Comparison of ENCODE assay signal across 22 cellular contexts in the genomic region with DNA sequence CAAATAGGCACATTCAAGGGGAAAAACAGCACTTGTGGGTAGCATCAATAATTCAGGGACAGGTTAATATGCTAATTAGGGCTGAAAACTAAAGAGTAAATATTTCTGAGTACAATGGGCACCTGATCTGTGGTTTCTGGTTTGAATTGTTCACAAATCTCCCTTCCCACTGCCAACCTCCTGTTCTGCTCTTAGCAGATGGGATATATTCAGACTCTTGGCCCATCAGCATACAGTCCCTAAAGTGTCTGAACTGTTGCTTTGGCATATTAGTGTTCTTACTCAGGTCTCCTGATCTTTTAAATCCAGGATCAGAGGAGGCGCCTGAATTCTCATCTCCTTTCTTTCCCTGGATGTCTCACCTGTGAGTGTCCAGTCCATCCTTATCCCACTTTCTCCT. TPM values are rescaled to one million over a fixed set of nuclear protein-coding genes. Genes with fewer than 3 reads are reported as not detected.
DNase-seq lines count a peak whose midpoint lies in the region; ATAC-seq and TF ChIP-seq lines count a peak whose summit lies in the region.
"Had no signal": no experiment of that assay in that cellular context is flagged by ENCODE, and none has a peak within 500 bp of the region (broad histone marks: within the 10 kb centered on the region; RNA-seq: fewer than 3 reads in every experiment).

No MANE protein-coding gene starts in this region.

- H3K9me3 Mint-ChIP-seq in GM23338 = no peaks in the 10 kb centered on the region
- H3K9me3 Mint-ChIP-seq: CD4-positive, CD25-positive, alpha-beta regulatory T cell had no signal

- H3K36me3 Mint-ChIP-seq in GM23338 (ENCODE audit: low read depth) = no peaks in the 10 kb centered on the region
- H3K36me3 Mint-ChIP-seq: CD4-positive, CD25-positive, alpha-beta regulatory T cell had no signal

- H3K27ac ChIP-seq in GM23338 (ENCODE audit: low read depth) = no peak overlapping the region
- H3K27ac ChIP-seq: BLaER1 had no signal

- no peak for TF ChIP-seq CTCF in GM23338 (conservative IDR thresholded peaks at IDR 0.05; ENCODE audit: low read depth in 2 of 2)

- H3K79me2 ChIP-seq in GM23338 (replicated peaks; ENCODE audit: insufficient read depth) = no peaks in the 10 kb centered on the region

- ATAC-seq in HG02610 (IDR thresholded peaks at IDR 0.05; ENCODE audit: unreplicated experiment) = peak; percentile 8
- ATAC-seq in GM23338 = no peak
- ATAC-seq: HCT116, HepG2, Panc1 had no signal

- no peaks in the 10 kb centered on the region for H3K36me3 ChIP-seq in GM23338 (ENCODE audit: insufficient read depth)
- H3K36me3 ChIP-seq: BLaER1 had no signal

- H3K4me3 Mint-ChIP-seq in GM23338 = no peak overlapping the region
- H3K4me3 Mint-ChIP-seq: CD4-positive, CD25-positive, alpha-beta regulatory T cell had no signal

- H3K4me1 Mint-ChIP-seq in GM23338 = no peaks in the 10 kb centered on the region

- no peaks in the 10 kb centered on the region for H3K9me2 ChIP-seq in GM23338 (ENCODE audit: insufficient read depth)

- H3K27ac Mint-ChIP-seq in GM23338 = no peak overlapping the region
- H3K27ac Mint-ChIP-seq: CD4-positive, CD25-positive, alpha-beta regulatory T cell had no signal

- H4K20me1 ChIP-seq in GM23338 (replicated peaks; ENCODE audit: insufficient read depth) = no peaks in the 10 kb centered on the region
- H4K20me1 ChIP-seq: BLaER1 had no signal

- no peaks in the 10 kb centered on the region for H3K27me3 Mint-ChIP-seq in GM23338 (ENCODE audit: insufficient read depth, low read depth, poor library complexity)

- no peaks in the 10 kb centered on the region for H3F3A ChIP-seq in GM23338 (replicated peaks; ENCODE audit: low read depth)

- H3K4me1 ChIP-seq in GM23338 (ENCODE audit: insufficient read depth) = no peaks in the 10 kb centered on the region

- no peak overlapping the region for H3K4me3 ChIP-seq in GM23338
- H3K4me3 ChIP-seq: BLaER1 had no signal

- H2AFZ ChIP-seq in GM23338 = no peak overlapping the region; the same call in 1 of the 2 replicates

- no peak overlapping the region for H3K4me2 ChIP-seq in GM23338
- H3K4me2 ChIP-seq: BLaER1 had no signal

- DNase-seq in NCI-H2107 treated with DMSO at 0.1 percent for 48 hours (lab: John Stamatoyannopoulos, UW; ENCODE audit: unreplicated experiment) = peak; percentile 52
- DNase-seq in NCI-H2107 (lab: John Stamatoyannopoulos, UW) = no peak
- DNase-seq in cerebellar cortex (ENCODE audit: low spot score) = peak; percentile 82
- DNase-seq in GM23338 (ENCODE audit: low spot score) = no peak
- DNase-seq in RKO (ENCODE audit: low spot score) = no peak
- DNase-seq in DMS79 treated with DMSO at 0.1 percent for 48 hours (lab: John Stamatoyannopoulos, UW) = no peak
- DNase-seq: CD4-positive, CD25-positive, alpha-beta regulatory T cell; DMS53; GDM1; Karpas-422; NCI-H1092; NCI-H1417 treated with DMSO at 0.1 percent for 48 hours; NCI-H1694 treated with DMSO at 0.1 percent for 48 hours; NCI-H446; NCI-H524 treated with DMSO at 0.1 percent for 48 hours; SHP77 treated with DMSO at 0.1 percent for 48 hours; T-helper 1 cell had no signal

- no peaks in the 10 kb centered on the region for H3K27me3 ChIP-seq in GM23338 (ENCODE audit: insufficient read depth)
- H3K27me3 ChIP-seq: BLaER1 had no signal

TF ChIP-seq in GM23338, 12 proteins besides CTCF, POLR2A, EP300 and RAD21:
- no peak for TF ChIP-seq ZNF114 (CRISPR knock-in tag; IDR thresholded peaks at IDR 0.05)
- no peak for TF ChIP-seq CREB1 (CRISPR knock-in tag; IDR thresholded peaks at IDR 0.05; ENCODE audit: low read depth)
- no peak for TF ChIP-seq JUNB (IDR thresholded peaks at IDR 0.05; ENCODE audit: unreplicated experiment)

RNA-seq across cellular contexts. Expression of gene LRCH1, which starts 8.2 kb away (rescaled TPM):
- total RNA-seq in GM23338 (2014; rRNA removed; shearing (Covaris generic)) = 8.0 and 9.2 TPM in 2 replicates
- 3.1 and 3.9 TPM in 2 replicates for polyA plus RNA-seq in GM23338 (2016; fragmentation: Nextera tagmentation; extraction: Ambion mirVana)

Comparison
In these comparisons a context has a peak if more than half of its experiments do, and no peak if none do; other contexts are left out.
1. DNase-seq: peak in NCI-H2107 treated with DMSO at 0.1 percent for 48 hours (single experiment) and cerebellar cortex (single experiment); none in NCI-H2107 (single experiment), GM23338 (single experiment), RKO (single experiment) and DMS79 treated with DMSO at 0.1 percent for 48 hours (single experiment).